In the genomic region with DNA sequence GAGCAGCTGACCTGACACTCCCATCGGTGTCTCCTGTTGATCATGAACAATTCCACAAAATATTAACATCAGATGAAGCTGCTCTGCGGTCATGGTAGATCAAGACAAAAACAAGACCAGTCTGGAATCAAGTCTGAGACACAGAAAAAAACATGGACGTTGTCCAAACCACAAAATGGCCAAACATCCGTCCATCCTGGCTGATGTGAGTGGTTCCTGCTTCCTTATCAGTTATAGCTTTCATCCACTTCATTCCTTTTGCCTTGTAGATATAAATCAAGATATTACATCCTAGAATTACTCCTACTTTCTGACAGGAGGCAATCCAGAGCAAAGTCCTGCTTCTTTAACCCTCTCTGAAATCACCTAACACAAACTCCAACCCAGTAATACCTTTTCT, we compare ENCODE assay signal across 14 cellular contexts. TPM values are rescaled to one million over a fixed set of nuclear protein-coding genes. Genes with fewer than 3 reads are reported as not detected.
DNase-seq lines count a peak whose midpoint lies in the region; ATAC-seq, FAIRE-seq and TF ChIP-seq lines count a peak whose summit lies in the region.
"Had no signal": no experiment of that assay in that cellular context is flagged by ENCODE, and none has a peak within 500 bp of the region (broad histone marks: within the 10 kb centered on the region; RNA-seq: fewer than 3 reads in every experiment).

No MANE protein-coding gene starts in this region.

- ATAC-seq in HG02852 (IDR thresholded peaks at IDR 0.05; ENCODE audit: unreplicated experiment): no peak

- H3F3A ChIP-seq in PC-9 (ENCODE audit: insufficient read depth, low read depth): peaks cover 3% of the 10 kb centered on the region; the same call in 1 of the 2 replicates

- intact Hi-C loops in PC-9 (cut with micrococcal nuclease; ENCODE audit: unreplicated experiment) (no loop called here), endothelial cell of umbilical vein (cut with micrococcal nuclease) (no loop called here)

- H3K9me3 ChIP-seq in PC-9 (ENCODE audit: insufficient read depth, low read depth): no peaks in the 10 kb centered on the region
- no peaks in the 10 kb centered on the region for H3K9me3 ChIP-seq in endothelial cell of umbilical vein (replicated peaks; ENCODE audit: control insufficient read depth, insufficient read depth, low read length)
- H3K9me3 ChIP-seq: Caco-2, esophagus squamous epithelium, ovary, suprapubic skin had no signal

- H3K4me1 ChIP-seq in PC-9 (replicated peaks; ENCODE audit: insufficient read depth): peaks cover 7% of the 10 kb centered on the region; the same call in 1 of the 2 replicates
- H3K4me1 ChIP-seq in endothelial cell of umbilical vein (ENCODE audit: control insufficient read depth, extremely low read depth, insufficient read depth, low read length): peaks cover 2% of the 10 kb centered on the region
- H3K4me1 ChIP-seq: esophagus squamous epithelium, suprapubic skin had no signal

- H2AFZ ChIP-seq in PC-9 (no peak overlapping the region), endothelial cell of umbilical vein (ENCODE audit: low read depth, low read length) (no peak overlapping the region)

- DNase-seq in H4 (ENCODE audit: low spot score) (peak; percentile 41), PC-9 (peak; percentile 37 to 74), endothelial cell of umbilical vein (ENCODE audit: low read depth, low spot score) (peak; percentile 3), non-pigmented ciliary epithelial cell (ENCODE audit: low read depth) (peak; percentile 63), NCI-H345 (lab: John Stamatoyannopoulos, UW) (no peak), AML-193 (lab: John Stamatoyannopoulos, UW) (no peak)
- DNase-seq in central memory CD4-positive, alpha-beta T cell: no peak
- DNase-seq: Caco-2, esophagus squamous epithelium, NCI-H146, ovary had no signal

- H3K4me2 ChIP-seq in PC-9: peak overlapping the region; percentile 40
- no peak overlapping the region for H3K4me2 ChIP-seq in endothelial cell of umbilical vein (ENCODE audit: insufficient read depth, low read length)

- dilution Hi-C loops in endothelial cell of umbilical vein (cut with MboI; ENCODE audit: extremely low pct_ligation_motif_present, low sequenced_read_pairs): no loop called here

- H3K9ac ChIP-seq in endothelial cell of umbilical vein (replicated peaks; ENCODE audit: extremely low read depth, insufficient read depth, low read length): no peak overlapping the region

- H4K20me1 ChIP-seq in PC-9 (ENCODE audit: insufficient read depth) (no peaks in the 10 kb centered on the region), endothelial cell of umbilical vein (replicated peaks; ENCODE audit: control insufficient read depth, extremely low read depth, insufficient read depth, low read length) (no peaks in the 10 kb centered on the region)

- H3K9me1 ChIP-seq in endothelial cell of umbilical vein (replicated peaks; ENCODE audit: control insufficient read depth, extremely low read depth, insufficient read depth, low read length): no peaks in the 10 kb centered on the region

- no peak for TF ChIP-seq CTCF in PC-9 (conservative IDR thresholded peaks at IDR 0.05)
- no peak for TF ChIP-seq CTCF in endothelial cell of umbilical vein (IDR thresholded peaks at IDR 0.05; ENCODE audit: extremely low read depth in 1 of 2, insufficient read depth in 1 of 2, low read depth in 1 of 2, low read length in 2 of 2)

- H3K79me2 ChIP-seq in PC-9 (ENCODE audit: low read depth) (no peaks in the 10 kb centered on the region), endothelial cell of umbilical vein (ENCODE audit: control insufficient read depth, insufficient read depth, low read length) (no peaks in the 10 kb centered on the region)

- CTCF ChIA-PET in PC-9 (lab: Charles Lee): interaction anchor here (0.7 kb wide), 1 partner anchor 48 kb away, joined by 5 read pairs; no protein-coding TSS in a partner anchor
- CTCF ChIA-PET in endothelial cell of umbilical vein (lab: Charles Lee): interaction anchor here (0.9 kb wide), 1 partner anchor 27 kb away, joined by 5 read pairs; no protein-coding TSS in a partner anchor

- H3K27ac ChIP-seq in PC-9 (peak overlapping the region; percentile 60), endothelial cell of umbilical vein (ENCODE audit: insufficient read depth, low read depth, low read length) (no peak overlapping the region)
- H3K27ac ChIP-seq: esophagus squamous epithelium, ovary, suprapubic skin had no signal

- TF ChIP-seq POLR2A in endothelial cell of umbilical vein (IDR thresholded peaks at IDR 0.05; ENCODE audit: low read depth, low read length): no peak

- BruUV-seq in PC-9 (replicated peaks; lab: Mats Ljungman, UMichigan): no TSS peak
- no TSS peak for BruUV-seq in endothelial cell of umbilical vein (replicated peaks; lab: Mats Ljungman, UMichigan)

- POLR2A ChIA-PET in PC-9 (lab: Charles Lee; ENCODE audit: unreplicated experiment): interaction anchor here (0.8 kb wide), 1 partner anchor 327 kb away, joined by 9 read pairs; no protein-coding TSS in a partner anchor
- POLR2A ChIA-PET in endothelial cell of umbilical vein (lab: Charles Lee): no interaction called here

- H3K27me3 ChIP-seq in PC-9 (ENCODE audit: insufficient read depth, low read depth): no peaks in the 10 kb centered on the region
- H3K27me3 ChIP-seq in endothelial cell of umbilical vein (ENCODE audit: control insufficient read depth in 2 of 2, insufficient read depth in 2 of 2, low read length in 2 of 2): no peaks in the 10 kb centered on the region
- H3K27me3 ChIP-seq: esophagus squamous epithelium, ovary, suprapubic skin had no signal

- FAIRE-seq in endothelial cell of umbilical vein (lab: Jason Lieb, UNC): peak; percentile 77

- no peaks in the 10 kb centered on the region for H3K9me2 ChIP-seq in PC-9 (ENCODE audit: insufficient read depth)

- no peak overlapping the region for H3K4me3 ChIP-seq in PC-9
- no peak overlapping the region for H3K4me3 ChIP-seq in endothelial cell of umbilical vein (replicated peaks in 1 of 3; ENCODE audit: insufficient read depth in 1 of 3, low read depth in 1 of 3, low read length in 3 of 3)
- H3K4me3 ChIP-seq: esophagus squamous epithelium, ovary, suprapubic skin had no signal

- H3K36me3 ChIP-seq in PC-9 (ENCODE audit: low read depth) (no peaks in the 10 kb centered on the region), endothelial cell of umbilical vein (ENCODE audit: control insufficient read depth in 2 of 2, extremely low read depth in 1 of 2, insufficient read depth in 2 of 2, low read length in 2 of 2) (no peaks in the 10 kb centered on the region)
- H3K36me3 ChIP-seq: esophagus squamous epithelium, ovary, suprapubic skin had no signal

RNA-seq across cellular contexts. Expression of gene PCSK1N, which starts 28.8 kb away (rescaled TPM):
- total RNA-seq in H4 (2014; rRNA removed; shearing (Covaris generic)): 9.9 and 16.0 TPM in 2 replicates
- total RNA-seq in PC-9 (2021) (not detected in 2 replicates), endothelial cell of umbilical vein (0.44 TPM in 1 of 2 replicates, not detected in the other)
- polyA plus RNA-seq in endothelial cell of umbilical vein: not detected in 2 replicates
- 0.06 TPM in 1 of 2 replicates, not detected in the other for polyA plus RNA-seq in endothelial cell of umbilical vein (2011; cell fraction: cytosol; rRNA removed)
- polyA plus RNA-seq in endothelial cell of umbilical vein (2011; cell fraction: nucleus; rRNA removed): not detected in 2 replicates
- 0.27 TPM in 1 of 2 replicates, not detected in the other for polyA plus RNA-seq in endothelial cell of umbilical vein (2012)
- not detected in 2 replicates for polyA minus RNA-seq in endothelial cell of umbilical vein
- polyA minus RNA-seq in endothelial cell of umbilical vein (2011; cell fraction: cytosol; rRNA and poly(A)+ RNA removed): not detected
- not detected in 2 replicates for polyA minus RNA-seq in endothelial cell of umbilical vein (2011; cell fraction: nucleus; rRNA and poly(A)+ RNA removed)

RNA-seq across cellular contexts. Expression of gene TIMM17B, which starts 33.4 kb away (rescaled TPM):
- total RNA-seq in H4 (2014; rRNA removed; shearing (Covaris generic)): 59.1 and 61.2 TPM in 2 replicates
- total RNA-seq in PC-9 (2021): 44.9 and 54.1 TPM in 2 replicates
- 30.0 and 36.0 TPM in 2 replicates for total RNA-seq in endothelial cell of umbilical vein
- polyA plus RNA-seq in endothelial cell of umbilical vein: 73.1 and 107 TPM in 2 replicates
- polyA plus RNA-seq in endothelial cell of umbilical vein (2011; cell fraction: cytosol; rRNA removed): 47.5 and 61.6 TPM in 2 replicates
- polyA plus RNA-seq in endothelial cell of umbilical vein (2011; cell fraction: nucleus; rRNA removed): 33.9 and 35.2 TPM in 2 replicates
- 34.6 and 39.4 TPM in 2 replicates for polyA plus RNA-seq in endothelial cell of umbilical vein (2012)
- 20.5 and 24.7 TPM in 2 replicates for polyA minus RNA-seq in endothelial cell of umbilical vein
- polyA minus RNA-seq in endothelial cell of umbilical vein (2011; cell fraction: cytosol; rRNA and poly(A)+ RNA removed): 71.9 TPM
- 10.1 and 10.6 TPM in 2 replicates for polyA minus RNA-seq in endothelial cell of umbilical vein (2011; cell fraction: nucleus; rRNA and poly(A)+ RNA removed)

RNA-seq across cellular contexts. Expression of gene PQBP1, which starts 33.5 kb away (rescaled TPM):
- 53.0 and 61.4 TPM in 2 replicates for total RNA-seq in H4 (2014; rRNA removed; shearing (Covaris generic))
- total RNA-seq in PC-9 (2021) (36.4 and 39.4 TPM in 2 replicates), endothelial cell of umbilical vein (72.8 and 86.3 TPM in 2 replicates)
- polyA plus RNA-seq in endothelial cell of umbilical vein: 83.5 and 86.8 TPM in 2 replicates
- polyA plus RNA-seq in endothelial cell of umbilical vein (2011; cell fraction: cytosol; rRNA removed): 71.6 and 84.2 TPM in 2 replicates
- polyA plus RNA-seq in endothelial cell of umbilical vein (2011; cell fraction: nucleus; rRNA removed): 114 and 146 TPM in 2 replicates
- 80.7 and 105 TPM in 2 replicates for polyA plus RNA-seq in endothelial cell of umbilical vein (2012)
- 61.8 and 66.3 TPM in 2 replicates for polyA minus RNA-seq in endothelial cell of umbilical vein
- 79.9 TPM for polyA minus RNA-seq in endothelial cell of umbilical vein (2011; cell fraction: cytosol; rRNA and poly(A)+ RNA removed)
- polyA minus RNA-seq in endothelial cell of umbilical vein (2011; cell fraction: nucleus; rRNA and poly(A)+ RNA removed): 17.0 and 23.5 TPM in 2 replicates

RNA-seq across cellular contexts. Expression of gene ERAS, which starts 37.9 kb away (rescaled TPM):
- not detected in 2 replicates for total RNA-seq in H4 (2014; rRNA removed; shearing (Covaris generic))
- total RNA-seq in PC-9 (2021) (0.50 TPM in 1 of 2 replicates, not detected in the other), endothelial cell of umbilical vein (not detected in 2 replicates)
- polyA plus RNA-seq in endothelial cell of umbilical vein: 0.14 TPM in 1 of 2 replicates, not detected in the other
- polyA plus RNA-seq in endothelial cell of umbilical vein (2011; cell fraction: cytosol; rRNA removed): not detected in 2 replicates
- polyA plus RNA-seq in endothelial cell of umbilical vein (2011; cell fraction: nucleus; rRNA removed): 0.21 TPM in 1 of 2 replicates, not detected in the other
- not detected in 2 replicates for polyA plus RNA-seq in endothelial cell of umbilical vein (2012)
- not detected in 2 replicates for polyA minus RNA-seq in endothelial cell of umbilical vein
- not detected for polyA minus RNA-seq in endothelial cell of umbilical vein (2011; cell fraction: cytosol; rRNA and poly(A)+ RNA removed)
- not detected in 2 replicates for polyA minus RNA-seq in endothelial cell of umbilical vein (2011; cell fraction: nucleus; rRNA and poly(A)+ RNA removed)
- total RNA-seq: Caco-2, esophagus squamous epithelium, ovary, suprapubic skin had no signal
- polyA plus RNA-seq: IgD-negative memory B cell, ovary had no signal

RNA-seq across cellular contexts. Expression of gene SLC35A2, which starts 47.2 kb away (rescaled TPM):
- 23.2 and 32.8 TPM in 2 replicates for total RNA-seq in H4 (2014; rRNA removed; shearing (Covaris generic))
- total RNA-seq in PC-9 (2021) (24.1 and 29.6 TPM in 2 replicates), endothelial cell of umbilical vein (28.9 and 31.4 TPM in 2 replicates)
- polyA plus RNA-seq in endothelial cell of umbilical vein: 64.5 and 76.5 TPM in 2 replicates
- 35.7 and 36.0 TPM in 2 replicates for polyA plus RNA-seq in endothelial cell of umbilical vein (2011; cell fraction: cytosol; rRNA removed)
- 25.5 TPM in 2 replicates for polyA plus RNA-seq in endothelial cell of umbilical vein (2011; cell fraction: nucleus; rRNA removed)
- 27.8 and 36.6 TPM in 2 replicates for polyA plus RNA-seq in endothelial cell of umbilical vein (2012)
- polyA minus RNA-seq in endothelial cell of umbilical vein: 48.9 and 52.1 TPM in 2 replicates
- 39.9 TPM for polyA minus RNA-seq in endothelial cell of umbilical vein (2011; cell fraction: cytosol; rRNA and poly(A)+ RNA removed)
- 7.9 and 9.2 TPM in 2 replicates for polyA minus RNA-seq in endothelial cell of umbilical vein (2011; cell fraction: nucleus; rRNA and poly(A)+ RNA removed)

Comparison
In these comparisons a context has a peak if more than half of its experiments do, and no peak if none do; other contexts are left out.
1. DNase-seq: peak in H4 (single experiment), PC-9 (2 of 2), endothelial cell of umbilical vein (single experiment) and non-pigmented ciliary epithelial cell (single experiment); none in central memory CD4-positive, alpha-beta T cell (single experiment), NCI-H345 (single experiment) and AML-193 (0 of 2).